ENCODE assay signal across 21 cellular contexts in genomic region chr4:154186035-154186434, GRCh38.
DNase-seq lines count a peak whose midpoint lies in the region; ATAC-seq, FAIRE-seq and TF ChIP-seq lines count a peak whose summit lies in the region.
"Had no signal": no experiment of that assay in that cellular context is flagged by ENCODE, and none has a peak within 500 bp of the region (broad histone marks: within the 10 kb centered on the region; RNA-seq: fewer than 3 reads in every experiment).

No MANE protein-coding gene starts in this region.

- peak overlapping the region in 1 of 2 experiments; percentile 55 for H2BK12ac ChIP-seq in mesenchymal stem cell (ENCODE audit: low read length in 2 of 2)

- ATAC-seq in stimulated activated memory B cell treated with anti-CD40 and anti-IgM and Interleukin-4, amounts not matched to agents 10 μg/mL and 1 μg/mL and 100 μg/mL, for 72 hours, result peak; percentile 50
- no peak for ATAC-seq in effector memory CD8-positive, alpha-beta T cell (replicated peaks)
- ATAC-seq: A549; CD8-positive, alpha-beta T cell had no signal

- no peak overlapping the region for H2AK5ac ChIP-seq in mesenchymal stem cell (ENCODE audit: low read length, severe bottlenecking)

- no peak overlapping the region for H3K4me3 ChIP-seq in esophagus muscularis mucosa
- H3K4me3 ChIP-seq in mesenchymal stem cell (ENCODE audit: insufficient read depth in 1 of 2, low read depth in 1 of 2, low read length in 2 of 2), result no peak overlapping the region
- H3K4me3 ChIP-seq: A549; BLaER1 treated with 17β-estradiol and CSF1 and Interleukin-3, amounts not matched to agents 10 nM and 100 nM had no signal

- H3K27ac ChIP-seq in esophagus muscularis mucosa (replicated peaks in 1 of 4) (no peak overlapping the region), mesenchymal stem cell (ENCODE audit: low read length, poor library complexity, severe bottlenecking) (no peak overlapping the region)
- H3K27ac ChIP-seq: 22Rv1; A549; BLaER1 treated with 17β-estradiol and CSF1 and Interleukin-3, amounts not matched to agents 10 nM and 100 nM; C4-2B had no signal

- no peak overlapping the region for H2BK5ac ChIP-seq in mesenchymal stem cell (ENCODE audit: low read depth, low read length, poor library complexity, severe bottlenecking)

- H3K27ac Mint-ChIP-seq in stimulated activated memory B cell treated with anti-CD40 and anti-IgM and Interleukin-4, amounts not matched to agents 10 μg/mL and 1 μg/mL and 100 μg/mL, for 72 hours, result no peak overlapping the region
- no peak overlapping the region for H3K27ac Mint-ChIP-seq in effector memory CD8-positive, alpha-beta T cell
- H3K27ac Mint-ChIP-seq: B cell; CD4-positive, alpha-beta T cell; CD8-positive, alpha-beta T cell had no signal

- H3K9me3 Mint-ChIP-seq in stimulated activated memory B cell treated with anti-CD40 and anti-IgM and Interleukin-4, amounts not matched to agents 10 μg/mL and 1 μg/mL and 100 μg/mL, for 72 hours, result no peaks in the 10 kb centered on the region
- peaks cover 0 to 11% of the 10 kb centered on the region in 2 donors for H3K9me3 Mint-ChIP-seq in effector memory CD8-positive, alpha-beta T cell
- H3K9me3 Mint-ChIP-seq: CD4-positive, alpha-beta T cell; CD8-positive, alpha-beta T cell had no signal

- H3K36me3 ChIP-seq in esophagus muscularis mucosa (no peaks in the 10 kb centered on the region), mesenchymal stem cell (ENCODE audit: control insufficient read depth in 1 of 2, insufficient read depth in 2 of 2, low read depth in 1 of 2, low read length in 2 of 2) (no peaks in the 10 kb centered on the region)
- H3K36me3 ChIP-seq: BLaER1 treated with 17β-estradiol and CSF1 and Interleukin-3, amounts not matched to agents 10 nM and 100 nM had no signal

- H3K27me3 Mint-ChIP-seq in stimulated activated memory B cell treated with anti-CD40 and anti-IgM and Interleukin-4, amounts not matched to agents 10 μg/mL and 1 μg/mL and 100 μg/mL, for 72 hours, result no peaks in the 10 kb centered on the region
- no peaks in the 10 kb centered on the region for H3K27me3 Mint-ChIP-seq in effector memory CD8-positive, alpha-beta T cell

- TF ChIP-seq EP300 in esophagus muscularis mucosa (IDR thresholded peaks at IDR 0.05), result no peak

- peak overlapping the region in 1 of 2 experiments; percentile 84 for H3K23ac ChIP-seq in mesenchymal stem cell (ENCODE audit: low read length in 2 of 2)

- H3K4ac ChIP-seq in mesenchymal stem cell (ENCODE audit: low read depth in 1 of 2, low read length in 2 of 2), result peak overlapping the region in 1 of 2 experiments; percentile 19

- peak overlapping the region; percentile 69 for H4K8ac ChIP-seq in mesenchymal stem cell (ENCODE audit: low read length)

- peak overlapping the region in 1 of 2 experiments; percentile 87 for H3K18ac ChIP-seq in mesenchymal stem cell (ENCODE audit: low read depth in 1 of 2, low read length in 2 of 2)

- H2BK120ac ChIP-seq in mesenchymal stem cell (ENCODE audit: low read depth, low read length), result no peak overlapping the region

- H3K27me3 ChIP-seq in esophagus muscularis mucosa (no peaks in the 10 kb centered on the region), mesenchymal stem cell (ENCODE audit: control insufficient read depth in 1 of 2, insufficient read depth in 1 of 2, low read length in 2 of 2) (no peaks in the 10 kb centered on the region)
- H3K27me3 ChIP-seq: BLaER1 treated with 17β-estradiol and CSF1 and Interleukin-3, amounts not matched to agents 10 nM and 100 nM had no signal

- H2AFZ ChIP-seq in mesenchymal stem cell (ENCODE audit: low read depth, low read length), result no peak overlapping the region

- H3K36me3 Mint-ChIP-seq in stimulated activated memory B cell treated with anti-CD40 and anti-IgM and Interleukin-4, amounts not matched to agents 10 μg/mL and 1 μg/mL and 100 μg/mL, for 72 hours, result no peaks in the 10 kb centered on the region
- no peaks in the 10 kb centered on the region for H3K36me3 Mint-ChIP-seq in effector memory CD8-positive, alpha-beta T cell (ENCODE audit: insufficient read depth)
- H3K36me3 Mint-ChIP-seq: CD8-positive, alpha-beta T cell had no signal

- no peak for TF ChIP-seq CTCF in esophagus muscularis mucosa (IDR thresholded peaks at IDR 0.05)

- DNase-seq in esophagus muscularis mucosa (ENCODE audit: extremely low spot score) (peak; percentile 80), mesenchymal stem cell (no peak), GM12891 (ENCODE audit: insufficient read length, low spot score) (no peak)
- no peak for DNase-seq in effector memory CD8-positive, alpha-beta T cell
- DNase-seq: AML-193; Caco-2; Calu3; CD4-positive, alpha-beta T cell; CD8-positive, alpha-beta T cell; DMS79 treated with DMSO at 0.1 percent for 48 hours; GF-D8 had no signal

- no peak overlapping the region for H4K91ac ChIP-seq in mesenchymal stem cell (ENCODE audit: low read length)

- peak overlapping the region in 1 of 2 experiments; percentile 77 for H3K14ac ChIP-seq in mesenchymal stem cell (ENCODE audit: low read length in 2 of 2)

- FAIRE-seq in GM12891 (lab: Jason Lieb, UNC), result no peak
- FAIRE-seq: A549, D721Med, G401.6, GM12892, GM18507 had no signal

- intact Hi-C loops in esophagus muscularis mucosa (cut with DNase I), result no loop called here

- H3K9ac ChIP-seq in mesenchymal stem cell (ENCODE audit: low read length), result no peak overlapping the region
- H3K9ac ChIP-seq: BLaER1 treated with 17β-estradiol and CSF1 and Interleukin-3, amounts not matched to agents 10 nM and 100 nM had no signal

- no peaks in the 10 kb centered on the region for H3K79me1 ChIP-seq in mesenchymal stem cell (replicated peaks; ENCODE audit: low read length, poor library complexity, severe bottlenecking)

- TF ChIP-seq POLR2A in esophagus muscularis mucosa (IDR thresholded peaks at IDR 0.05; ENCODE audit: low read depth) (no peak), GM12891 (IDR thresholded peaks at IDR 0.05; ENCODE audit: low read depth, low read length) (no peak)

- 69% methylated on average over 6 of the region's 6 CpGs for WGBS in esophagus muscularis mucosa
- WGBS in mesenchymal stem cell, result 85% methylated on average over 6 of the region's 6 CpGs

- H3K4me1 ChIP-seq in esophagus muscularis mucosa (no peaks in the 10 kb centered on the region), mesenchymal stem cell (ENCODE audit: control insufficient read depth, insufficient read depth, low read depth, low read length) (no peaks in the 10 kb centered on the region)
- H3K4me1 ChIP-seq: A549, Caco-2 had no signal

- no peak overlapping the region for H3K4me3 Mint-ChIP-seq in stimulated activated memory B cell treated with anti-CD40 and anti-IgM and Interleukin-4, amounts not matched to agents 10 μg/mL and 1 μg/mL and 100 μg/mL, for 72 hours
- no peak overlapping the region for H3K4me3 Mint-ChIP-seq in effector memory CD8-positive, alpha-beta T cell
- H3K4me3 Mint-ChIP-seq: B cell; CD4-positive, alpha-beta T cell; CD8-positive, alpha-beta T cell had no signal

- no peak overlapping the region for H2BK15ac ChIP-seq in mesenchymal stem cell (ENCODE audit: low read depth, poor library complexity, severe bottlenecking)

- H3K9me3 ChIP-seq in esophagus muscularis mucosa (no peaks in the 10 kb centered on the region), mesenchymal stem cell (ENCODE audit: control insufficient read depth, low read length) (no peaks in the 10 kb centered on the region)
- H3K9me3 ChIP-seq: A549; BLaER1 treated with 17β-estradiol and CSF1 and Interleukin-3, amounts not matched to agents 10 nM and 100 nM; Caco-2 had no signal

- H3K4me2 ChIP-seq in mesenchymal stem cell (ENCODE audit: low read length, poor library complexity, severe bottlenecking), result no peak overlapping the region
- H3K4me2 ChIP-seq: A549; BLaER1 treated with 17β-estradiol and CSF1 and Interleukin-3, amounts not matched to agents 10 nM and 100 nM had no signal

- no peaks in the 10 kb centered on the region for H3K4me1 Mint-ChIP-seq in stimulated activated memory B cell treated with anti-CD40 and anti-IgM and Interleukin-4, amounts not matched to agents 10 μg/mL and 1 μg/mL and 100 μg/mL, for 72 hours
- H3K4me1 Mint-ChIP-seq in effector memory CD8-positive, alpha-beta T cell (ENCODE audit: low read depth in 2 of 2), result no peaks in the 10 kb centered on the region
- H3K4me1 Mint-ChIP-seq: B cell had no signal

TF ChIP-seq in GM12891, 5 proteins besides CTCF, POLR2A, EP300 and RAD21:
- no peak for TF ChIP-seq TAF1 (IDR thresholded peaks at IDR 0.05; ENCODE audit: low read depth, low read length)
- TF ChIP-seq POLR2AphosphoS5 (IDR thresholded peaks at IDR 0.05; ENCODE audit: low read depth, low read length), result no peak
- TF ChIP-seq PAX5 (IDR thresholded peaks at IDR 0.05; ENCODE audit: insufficient read depth, low read length, severe bottlenecking), result no peak
- TF ChIP-seq POU2F2 (IDR thresholded peaks at IDR 0.05; ENCODE audit: low read depth, low read length), result no peak
- no peak for TF ChIP-seq SPI1 (IDR thresholded peaks at IDR 0.05; ENCODE audit: low read depth, low read length)
